10 cellular contexts compared by ENCODE assay signal in genomic region chr13:25171170-25171516, GRCh38. TPM values are rescaled to one million over a fixed set of nuclear protein-coding genes. Genes with fewer than 3 reads are reported as not detected.
DNase-seq lines count a peak whose midpoint lies in the region; ATAC-seq and TF ChIP-seq lines count a peak whose summit lies in the region.
"Had no signal": no experiment of that assay in that cellular context is flagged by ENCODE, and none has a peak within 500 bp of the region (broad histone marks: within the 10 kb centered on the region; RNA-seq: fewer than 3 reads in every experiment).

No MANE protein-coding gene starts in this region.

- no peak overlapping the region for H3K27ac ChIP-seq in heart right ventricle
- H3K27ac ChIP-seq in brain microvascular endothelial cell = no peak overlapping the region
- no peak overlapping the region for H3K27ac ChIP-seq in upper lobe of right lung

- peaks cover 10 to 91% (median 84%) of the 10 kb centered on the region in 7 donors for H3K27me3 ChIP-seq in heart right ventricle
- peaks cover 39% of the 10 kb centered on the region for H3K27me3 ChIP-seq in brain microvascular endothelial cell (replicated peaks)
- H3K27me3 ChIP-seq in upper lobe of right lung = peaks cover 68% of the 10 kb centered on the region

- H3K9me3 ChIP-seq in heart right ventricle (no peaks in the 10 kb centered on the region), upper lobe of right lung (no peaks in the 10 kb centered on the region)

- 1 to 2% methylated on average over 27 to 36 of the region's 36 CpGs for WGBS in heart right ventricle, 2 donors

- no peaks in the 10 kb centered on the region for H3K36me3 ChIP-seq in heart right ventricle
- H3K36me3 ChIP-seq in brain microvascular endothelial cell (replicated peaks) = no peaks in the 10 kb centered on the region
- no peaks in the 10 kb centered on the region for H3K36me3 ChIP-seq in upper lobe of right lung

- H3K4me3 ChIP-seq in heart right ventricle (peak overlapping the region in 9 of 10 donors; percentile 0 to 44 (median 36)), brain microvascular endothelial cell (ENCODE audit: low read depth, low read length) (peak overlapping the region; percentile 37), upper lobe of right lung (peak overlapping the region; percentile 27)

- no peak for TF ChIP-seq CTCF in heart right ventricle (IDR thresholded peaks at IDR 0.05)
- no peak for TF ChIP-seq CTCF in brain microvascular endothelial cell (IDR thresholded peaks at IDR 0.05; ENCODE audit: low read depth, low read length, missing control alignments)
- TF ChIP-seq CTCF in upper lobe of right lung (IDR thresholded peaks at IDR 0.05) = no peak

- ATAC-seq in heart right ventricle (no peak), Right ventricle myocardium superior (ENCODE audit: poor library complexity) (no peak), upper lobe of right lung (no peak), left lobe of liver (no peak)

- no peak for DNase-seq in heart right ventricle
- no peak for DNase-seq in Right ventricle myocardium superior
- DNase-seq in brain microvascular endothelial cell = no peak
- peak; percentile 79 for DNase-seq in midbrain (lab: John Stamatoyannopoulos, UW)
- no peak for DNase-seq in upper lobe of right lung
- DNase-seq in GDM1 (lab: John Stamatoyannopoulos, UW) = no peak
- no peak for DNase-seq in left lobe of liver (ENCODE audit: low spot score)
- no peak for DNase-seq in SHP77 (lab: John Stamatoyannopoulos, UW)
- DNase-seq: DMS153, Karpas-422 had no signal

- H3K4me1 ChIP-seq in heart right ventricle (peaks cover 0 to 11% (median 8%) of the 10 kb centered on the region in 9 donors), upper lobe of right lung (peaks cover 3% of the 10 kb centered on the region)

- in situ Hi-C loops in brain microvascular endothelial cell (cut with HindIII; ENCODE audit: low pct_ligation_motif_present, low sequenced_read_pairs) = no loop called here

- intact Hi-C loops in heart right ventricle (cut with DNase I) (no loop called here), Right ventricle myocardium superior (cut with DNase I) (no loop called here), upper lobe of right lung (cut with DNase I) (no loop called here)

RNA-seq across cellular contexts. Expression of gene AMER2, which starts 0.9 kb away (rescaled TPM):
- not detected for total RNA-seq in heart right ventricle
- not detected for polyA plus RNA-seq in heart right ventricle
- not detected for total RNA-seq in Right ventricle myocardium superior
- not detected for total RNA-seq in upper lobe of right lung
- total RNA-seq in left lobe of liver = not detected
